8 cellular contexts compared by ENCODE assay signal in genomic region chr19:31897292-31897691, GRCh38.
"Had no signal": no experiment of that assay in that cellular context is flagged by ENCODE, and none has a peak within 500 bp of the region (broad histone marks: within the 10 kb centered on the region; RNA-seq: fewer than 3 reads in every experiment).

No MANE protein-coding gene starts in this region.

- DNase-seq: GM23248, GOT3, H7, H9, HCEC 1CT, HFFc6 had no signal

- H3K4me1 ChIP-seq: HAP-1 had no signal

- H3K4me3 ChIP-seq: GM23248, GM23338, HAP-1 had no signal

- H3K27ac ChIP-seq: GM23248 had no signal

- H3K36me3 ChIP-seq: HAP-1 had no signal

- H3K9me3 ChIP-seq: HAP-1 had no signal
